ENCODE assay signal across 16 cellular contexts in the genomic region with DNA sequence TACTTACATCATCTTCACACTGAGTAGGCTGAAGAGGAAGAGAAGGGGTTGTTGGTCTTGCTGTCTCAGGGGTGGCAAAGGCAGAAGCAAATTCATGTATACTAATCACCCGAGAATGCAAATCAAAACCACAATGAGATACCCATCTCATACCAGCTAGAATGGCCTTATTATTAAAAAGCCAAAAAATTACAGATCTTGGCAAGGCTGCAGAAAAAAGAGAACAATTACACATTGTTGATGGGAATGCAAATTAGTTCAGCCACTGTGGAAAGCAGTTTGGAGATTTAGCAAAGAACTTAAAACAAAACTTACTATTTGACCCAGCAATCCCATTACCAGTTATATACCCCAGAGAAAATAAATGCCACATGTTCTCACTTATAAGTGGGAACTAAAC.
DNase-seq lines count a peak whose midpoint lies in the region; ATAC-seq and TF ChIP-seq lines count a peak whose summit lies in the region.
"Had no signal": no experiment of that assay in that cellular context is flagged by ENCODE, and none has a peak within 500 bp of the region (broad histone marks: within the 10 kb centered on the region; RNA-seq: fewer than 3 reads in every experiment).

No MANE protein-coding gene starts in this region.

- TF ChIP-seq CTCF in MM.1S (IDR thresholded peaks at IDR 0.05; ENCODE audit: low read length): no peak

- no peaks in the 10 kb centered on the region for H3K9me2 ChIP-seq in MM.1S (replicated peaks; ENCODE audit: insufficient read depth, low read length)

- H3K79me2 ChIP-seq in MM.1S (ENCODE audit: low read length): no peaks in the 10 kb centered on the region

- DNase-seq in AG08395 (ENCODE audit: low spot score) (peak; percentile 8), HT1080 (ENCODE audit: low read depth) (peak; percentile 92), astrocyte of the hippocampus (ENCODE audit: low read depth, low spot score) (peak; percentile 75), iris pigment epithelial cell (ENCODE audit: low read depth) (peak; percentile 23), NCI-H1105 (lab: John Stamatoyannopoulos, UW) (no peak), MM.1S (no peak), NCI-H774 (lab: John Stamatoyannopoulos, UW) (no peak)
- DNase-seq: activated CD8-positive, alpha-beta memory T cell treated with anti-CD3 and anti-CD28 coated beads, Interleukin-2, amount 50 U/mL, for 48 hours; colonic mucosa; HCEC 1CT; NCI-H2029 had no signal

- H3K4me2 ChIP-seq in MM.1S (ENCODE audit: low read depth, low read length): no peak overlapping the region
- H3K4me2 ChIP-seq: neural progenitor cell had no signal

- no peaks in the 10 kb centered on the region for H4K20me1 ChIP-seq in MM.1S (ENCODE audit: insufficient read depth, low read length)

- no peaks in the 10 kb centered on the region for H3K4me1 ChIP-seq in MM.1S (ENCODE audit: low read length)
- H3K4me1 ChIP-seq: colonic mucosa, neural progenitor cell had no signal

- no peak for ATAC-seq in GM21515 (IDR thresholded peaks at IDR 0.05; ENCODE audit: unreplicated experiment)
- ATAC-seq: activated naive CD4-positive, alpha-beta T cell treated with anti-CD3 and anti-CD28 coated beads, Interleukin-2, amount 50 U/mL, for 72 hours; esophagus mucosa; stimulated activated memory B cell treated with anti-CD40 and anti-IgM and Interleukin-4, amounts not matched to agents 10 μg/mL and 1 μg/mL and 100 μg/mL, for 72 hours had no signal

- no peak overlapping the region for H2AFZ ChIP-seq in MM.1S (ENCODE audit: low read length)
- H2AFZ ChIP-seq: neural progenitor cell had no signal

- H3K9ac ChIP-seq in MM.1S (ENCODE audit: low read length): no peak overlapping the region
- H3K9ac ChIP-seq: neural progenitor cell had no signal

- no peaks in the 10 kb centered on the region for H3K36me3 ChIP-seq in MM.1S (replicated peaks; ENCODE audit: insufficient read depth, low read length)
- H3K36me3 ChIP-seq: colonic mucosa, neural progenitor cell had no signal

- no peak overlapping the region for H3K27ac ChIP-seq in MM.1S (ENCODE audit: low read length)
- H3K27ac ChIP-seq: colonic mucosa, neural progenitor cell had no signal

- no peaks in the 10 kb centered on the region for H3F3A ChIP-seq in MM.1S (ENCODE audit: insufficient read depth, low read length)

- H3K27me3 ChIP-seq in MM.1S (replicated peaks; ENCODE audit: insufficient read depth, low read length): no peaks in the 10 kb centered on the region
- H3K27me3 ChIP-seq: colonic mucosa, neural progenitor cell had no signal

- no peaks in the 10 kb centered on the region for H3K9me3 ChIP-seq in MM.1S (replicated peaks; ENCODE audit: insufficient read depth, low read length)
- H3K9me3 ChIP-seq: colonic mucosa had no signal

- H3K4me3 ChIP-seq in MM.1S (ENCODE audit: low read length): no peak overlapping the region
- H3K4me3 ChIP-seq: colonic mucosa, neural progenitor cell had no signal

Comparison
In these comparisons a context has a peak if more than half of its experiments do, and no peak if none do; other contexts are left out.
1. DNase-seq: peak in AG08395 (single experiment), HT1080 (single experiment), astrocyte of the hippocampus (single experiment) and iris pigment epithelial cell (single experiment); none in NCI-H1105 (single experiment), MM.1S (single experiment) and NCI-H774 (single experiment).